Comparison of ENCODE assay signal across 8 cellular contexts in genomic region chr13:23467048-23467931, GRCh38. TPM values are rescaled to one million over a fixed set of nuclear protein-coding genes. Genes with fewer than 3 reads are reported as not detected.
DNase-seq lines count a peak whose midpoint lies in the region; ATAC-seq and TF ChIP-seq lines count a peak whose summit lies in the region.

No MANE protein-coding gene starts in this region.

- intact Hi-C loops in activated CD4-positive, alpha-beta memory T cell treated with anti-CD3 and anti-CD28 coated beads for 36 hours (cut with micrococcal nuclease), result loop anchor here (2.0 to 5.0 kb wide), 4 partner anchors 112 to 420 kb away; partner anchors contain the start of gene MIPEP

- H3K4me3 ChIP-seq in SK-N-SH (ENCODE audit: low read depth in 2 of 2, low read length in 1 of 2) (peak overlapping the region in 1 of 2 experiments; percentile 1; a peak in 1 of 4 replicates), hepatocyte (no peak overlapping the region), suprapubic skin (peak overlapping the region; percentile 60)

- H3K9me2 ChIP-seq in SK-N-SH, result no peaks in the 10 kb centered on the region
- no peaks in the 10 kb centered on the region for H3K9me2 ChIP-seq in hepatocyte (replicated peaks; ENCODE audit: insufficient read depth)

- no peak for TF ChIP-seq POLR2A in suprapubic skin (IDR thresholded peaks at IDR 0.05)

- peaks cover 7% of the 10 kb centered on the region for H3K4me1 Mint-ChIP-seq in activated naive CD4-positive, alpha-beta T cell treated with anti-CD3 and anti-CD28 coated beads, Interleukin-2, amount 10 ng/mL, durations not matched to agents 7 days and 5 days
- peaks cover 5% of the 10 kb centered on the region for H3K4me1 Mint-ChIP-seq in activated CD4-positive, alpha-beta memory T cell treated with anti-CD3 and anti-CD28 coated beads for 36 hours (ENCODE audit: low read depth)

- H3K36me3 ChIP-seq in SK-N-SH (replicated peaks in 1 of 2; ENCODE audit: control insufficient read depth in 1 of 2, insufficient read depth in 2 of 2, low read length in 1 of 2) (no peaks in the 10 kb centered on the region), hepatocyte (replicated peaks; ENCODE audit: insufficient read depth, low read depth) (no peaks in the 10 kb centered on the region), suprapubic skin (no peaks in the 10 kb centered on the region)

- no peaks in the 10 kb centered on the region for H4K20me1 ChIP-seq in SK-N-SH (ENCODE audit: insufficient read depth)
- H4K20me1 ChIP-seq in hepatocyte (ENCODE audit: insufficient read depth, poor library complexity, severe bottlenecking), result no peaks in the 10 kb centered on the region

- peak overlapping the region; percentile 53 to 65 for H3K27ac ChIP-seq in SK-N-SH (ENCODE audit: low read depth in 2 of 2, low read length in 1 of 2)
- no peak overlapping the region for H3K27ac ChIP-seq in hepatocyte
- peak overlapping the region; percentile 46 for H3K27ac ChIP-seq in suprapubic skin

- WGBS in SK-N-SH (ENCODE audit: low lambda C conversion rate), result 39% methylated on average over 12 of the region's 14 CpGs
- 69% methylated on average over 14 of the region's 14 CpGs for WGBS in hepatocyte (ENCODE audit: low lambda C conversion rate, missing lambda C conversion rate)
- WGBS in suprapubic skin, result 51% methylated on average over 14 of the region's 14 CpGs

- H2AFZ ChIP-seq in SK-N-SH (ENCODE audit: low read depth) (peak overlapping the region; percentile 76), hepatocyte (peak overlapping the region; percentile 5)

- no peak overlapping the region for H3K9ac ChIP-seq in SK-N-SH

- H3K27me3 Mint-ChIP-seq in activated naive CD4-positive, alpha-beta T cell treated with anti-CD3 and anti-CD28 coated beads, Interleukin-2, amount 10 ng/mL, durations not matched to agents 7 days and 5 days, result peaks cover 26% of the 10 kb centered on the region
- peaks cover 5% of the 10 kb centered on the region for H3K27me3 Mint-ChIP-seq in activated CD4-positive, alpha-beta memory T cell treated with anti-CD3 and anti-CD28 coated beads for 36 hours

- H3K4me2 ChIP-seq in SK-N-SH (peak overlapping the region; percentile 63; the same call in 1 of the 2 replicates), hepatocyte (peak overlapping the region; percentile 96)

- H3K79me2 ChIP-seq in SK-N-SH (ENCODE audit: insufficient read depth) (no peaks in the 10 kb centered on the region), hepatocyte (no peaks in the 10 kb centered on the region)

- no peaks in the 10 kb centered on the region for H3K9me3 Mint-ChIP-seq in activated naive CD4-positive, alpha-beta T cell treated with anti-CD3 and anti-CD28 coated beads, Interleukin-2, amount 10 ng/mL, durations not matched to agents 7 days and 5 days
- no peaks in the 10 kb centered on the region for H3K9me3 Mint-ChIP-seq in activated CD4-positive, alpha-beta memory T cell treated with anti-CD3 and anti-CD28 coated beads for 36 hours

- DNase-seq in SK-N-SH (peak; percentile 69), hepatocyte (ENCODE audit: low spot score) (no peak), suprapubic skin (ENCODE audit: low spot score in 2 of 2) (no peak), GM19240 (ENCODE audit: insufficient read length, low spot score) (no peak)
- no peak for DNase-seq in activated naive CD4-positive, alpha-beta T cell treated with anti-CD3 and anti-CD28 coated beads, Interleukin-2, amount 10 ng/mL, durations not matched to agents 7 days and 5 days
- DNase-seq in activated CD4-positive, alpha-beta memory T cell treated with anti-CD3 and anti-CD28 coated beads for 36 hours, result no peak

- H3F3A ChIP-seq in SK-N-SH (replicated peaks; ENCODE audit: insufficient read depth), result peaks cover 15% of the 10 kb centered on the region

- no peak overlapping the region for H3K4me3 Mint-ChIP-seq in activated naive CD4-positive, alpha-beta T cell treated with anti-CD3 and anti-CD28 coated beads, Interleukin-2, amount 10 ng/mL, durations not matched to agents 7 days and 5 days
- H3K4me3 Mint-ChIP-seq in activated CD4-positive, alpha-beta memory T cell treated with anti-CD3 and anti-CD28 coated beads for 36 hours, result no peak overlapping the region

- CTCF ChIA-PET in SK-N-SH (lab: Yijun Ruan, JAX), result interaction anchor here (0.6 to 4.9 kb wide), 51 partner anchors 8 to 440 kb away, joined by 3 to 37 read pairs (median 4); partner anchors contain the start of genes MIPEP and TNFRSF19
- CTCF ChIA-PET in activated naive CD4-positive, alpha-beta T cell treated with anti-CD3 and anti-CD28 coated beads, Interleukin-2, amount 10 ng/mL, durations not matched to agents 7 days and 5 days (lab: Charles Lee), result interaction anchor here (0.6 to 3.0 kb wide), 12 partner anchors 8 to 436 kb away, joined by 3 to 16 read pairs (median 6); partner anchors contain the start of gene MIPEP
- CTCF ChIA-PET in activated CD4-positive, alpha-beta memory T cell treated with anti-CD3 and anti-CD28 coated beads for 36 hours (lab: Charles Lee), result interaction anchor here (0.6 to 2.2 kb wide), 15 partner anchors 15 to 432 kb away, joined by 3 to 11 read pairs (median 3); partner anchors contain the start of gene MIPEP

- TF ChIP-seq EP300 in SK-N-SH (IDR thresholded peaks at IDR 0.05; ENCODE audit: borderline replicate concordance in 1 of 2, low read depth in 1 of 2, low read length in 1 of 2) (peak; percentile 23 to 93; a peak in 2 of 4 replicates), suprapubic skin (IDR thresholded peaks at IDR 0.05) (no peak)

- POLR2A ChIA-PET in SK-N-SH (lab: Yijun Ruan, JAX), result interaction anchor here (0.7 to 3.0 kb wide), 4 partner anchors 10 to 103 kb away, joined by 3 to 18 read pairs (median 4); partner anchors contain the start of genes SACS and TNFRSF19
- POLR2A ChIA-PET in activated CD4-positive, alpha-beta memory T cell treated with anti-CD3 and anti-CD28 coated beads for 36 hours (lab: Charles Lee), result interaction anchor here (0.5 kb wide), 1 partner anchor 1793 kb away, joined by 3 read pairs; no protein-coding TSS in a partner anchor

- H3K36me3 Mint-ChIP-seq in activated naive CD4-positive, alpha-beta T cell treated with anti-CD3 and anti-CD28 coated beads, Interleukin-2, amount 10 ng/mL, durations not matched to agents 7 days and 5 days, result no peaks in the 10 kb centered on the region
- H3K36me3 Mint-ChIP-seq in activated CD4-positive, alpha-beta memory T cell treated with anti-CD3 and anti-CD28 coated beads for 36 hours, result no peaks in the 10 kb centered on the region

- H3K4me1 ChIP-seq in SK-N-SH (ENCODE audit: control insufficient read depth in 1 of 2, insufficient read depth in 2 of 2, low read depth in 1 of 2, low read length in 1 of 2) (peaks cover 6 to 20% of the 10 kb centered on the region in 2 experiments; a peak in 2 of 4 replicates), hepatocyte (ENCODE audit: insufficient read depth) (peaks cover 17% of the 10 kb centered on the region), suprapubic skin (peaks cover 31% of the 10 kb centered on the region)

- H3K9me3 ChIP-seq in SK-N-SH (no peaks in the 10 kb centered on the region), hepatocyte (ENCODE audit: low read depth) (no peaks in the 10 kb centered on the region), suprapubic skin (no peaks in the 10 kb centered on the region)

- H3K27ac Mint-ChIP-seq in activated naive CD4-positive, alpha-beta T cell treated with anti-CD3 and anti-CD28 coated beads, Interleukin-2, amount 10 ng/mL, durations not matched to agents 7 days and 5 days, result no peak overlapping the region
- no peak overlapping the region for H3K27ac Mint-ChIP-seq in activated CD4-positive, alpha-beta memory T cell treated with anti-CD3 and anti-CD28 coated beads for 36 hours

- peak; percentile 6 for ATAC-seq in GM18907 (IDR thresholded peaks at IDR 0.05; ENCODE audit: unreplicated experiment)
- no peak for ATAC-seq in HG03135 (IDR thresholded peaks at IDR 0.05; ENCODE audit: unreplicated experiment)

- TF ChIP-seq CTCF in SK-N-SH (IDR thresholded peaks at IDR 0.05) (no peak), hepatocyte (IDR thresholded peaks at IDR 0.05; ENCODE audit: poor library complexity) (no peak), suprapubic skin (IDR thresholded peaks at IDR 0.05) (no peak)

- TF ChIP-seq RAD21 in SK-N-SH (IDR thresholded peaks at IDR 0.05; ENCODE audit: low read length), result no peak

- H3K27me3 ChIP-seq in SK-N-SH (ENCODE audit: insufficient read depth) (no peaks in the 10 kb centered on the region), hepatocyte (no peaks in the 10 kb centered on the region), suprapubic skin (no peaks in the 10 kb centered on the region)

TF ChIP-seq in SK-N-SH, 30 proteins besides CTCF, POLR2A, EP300 and RAD21 (continues in another document):
- no peak for TF ChIP-seq SIN3A (IDR thresholded peaks at IDR 0.05; ENCODE audit: borderline replicate concordance, low read depth, low read length)
- TF ChIP-seq IRF3 (IDR thresholded peaks at IDR 0.05; ENCODE audit: low read depth, low read length), result no peak
- TF ChIP-seq YY1 (IDR thresholded peaks at IDR 0.05; ENCODE audit: low read depth), result no peak
- TF ChIP-seq NFIC (IDR thresholded peaks at IDR 0.05; ENCODE audit: borderline replicate concordance), result no peak
- no peak for TF ChIP-seq MEF2A (IDR thresholded peaks at IDR 0.05; ENCODE audit: borderline replicate concordance, low read depth)
- no peak for TF ChIP-seq FOXM1 (IDR thresholded peaks at IDR 0.05; ENCODE audit: low read depth)
- TF ChIP-seq POLR2AphosphoS5 (IDR thresholded peaks at IDR 0.05; ENCODE audit: low read depth, low read length), result no peak

RNA-seq across cellular contexts. Expression of gene SACS, which starts 33.8 kb away (rescaled TPM):
- polyA plus RNA-seq in SK-N-SH (2012; rRNA removed), result 5.9 and 7.8 TPM in 2 replicates
- 8.4 and 10.4 TPM in 2 replicates for polyA plus RNA-seq in SK-N-SH (2012; cell fraction: cytosol; rRNA removed)
- polyA plus RNA-seq in SK-N-SH (2012; cell fraction: nucleus; rRNA removed), result 15.7 and 17.5 TPM in 2 replicates
- 28.8 and 29.9 TPM in 2 replicates for total RNA-seq in hepatocyte
- polyA plus RNA-seq in hepatocyte, result 1.8 and 3.2 TPM in 2 replicates
- total RNA-seq in suprapubic skin, result 10 to 100 TPM in 3 of 4 donors, 1 to 10 TPM in 1; 6.4 to 17.9 (median 13.3) TPM
- 10 to 100 TPM; 32.4 to 33.5 TPM for total RNA-seq in activated CD4-positive, alpha-beta memory T cell treated with anti-CD3 and anti-CD28 coated beads for 36 hours
